26 cellular contexts compared by ENCODE assay signal in the genomic region with DNA sequence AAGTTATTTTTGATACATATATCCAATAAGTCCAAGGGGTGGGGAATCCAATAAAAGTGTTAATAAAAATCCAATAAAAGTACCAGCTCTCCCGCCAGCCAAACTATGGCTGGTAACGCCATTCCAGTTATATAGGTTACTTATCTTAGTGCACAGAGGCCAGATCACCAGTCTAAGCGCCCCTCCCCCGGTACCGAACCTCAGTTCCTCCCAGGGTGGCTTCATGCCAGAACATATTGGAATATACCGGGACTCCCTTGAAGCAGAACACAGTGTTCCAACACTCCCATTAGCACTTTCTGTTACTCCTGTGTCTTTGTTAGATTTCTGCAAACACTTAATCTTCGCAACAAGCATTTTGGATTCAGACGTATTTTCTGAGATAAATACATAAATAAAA. TPM values are rescaled to one million over a fixed set of nuclear protein-coding genes. Genes with fewer than 3 reads are reported as not detected.
DNase-seq lines count a peak whose midpoint lies in the region; ATAC-seq and TF ChIP-seq lines count a peak whose summit lies in the region.
"Had no signal": no experiment of that assay in that cellular context is flagged by ENCODE, and none has a peak within 500 bp of the region (broad histone marks: within the 10 kb centered on the region; RNA-seq: fewer than 3 reads in every experiment).

No MANE protein-coding gene starts in this region.

- no peak for ATAC-seq in activated CD8-positive, alpha-beta memory T cell treated with anti-CD3 and anti-CD28 coated beads, Interleukin-2, amount 10 ng/mL, durations not matched to agents 7 days and 5 days
- no peak for ATAC-seq in CD4-positive, CD25-positive, alpha-beta regulatory T cell (ENCODE audit: low read depth in 2 of 2)
- no peak for ATAC-seq in activated B cell treated with CpG ODN at 0.5 μM for 24 hours (ENCODE audit: low read depth)
- ATAC-seq in naive thymus-derived CD4-positive, alpha-beta T cell: no peak
- no peak for ATAC-seq in GM19023 (IDR thresholded peaks at IDR 0.05; ENCODE audit: unreplicated experiment)
- ATAC-seq: HCT116, HepG2, Panc1 had no signal

- H3K27me3 ChIP-seq in CD4-positive, CD25-positive, alpha-beta regulatory T cell (ENCODE audit: control insufficient read depth, insufficient read depth, low read length): no peaks in the 10 kb centered on the region
- H3K27me3 ChIP-seq in naive thymus-derived CD4-positive, alpha-beta T cell (ENCODE audit: control insufficient read depth in 2 of 2, insufficient read depth in 2 of 2, low read length in 2 of 2): no peaks in the 10 kb centered on the region
- H3K27me3 ChIP-seq: BE2C, SJCRH30 had no signal

- CTCF ChIA-PET in activated CD8-positive, alpha-beta memory T cell treated with anti-CD3 and anti-CD28 coated beads, Interleukin-2, amount 10 ng/mL, durations not matched to agents 7 days and 5 days (lab: Charles Lee): interaction anchor here (1.1 kb wide), 1 partner anchor 24 kb away, joined by 4 read pairs; no protein-coding TSS in a partner anchor
- CTCF ChIA-PET in activated B cell treated with CpG ODN at 0.5 μM for 24 hours (lab: Charles Lee): no interaction called here
- CTCF ChIA-PET in naive thymus-derived CD4-positive, alpha-beta T cell (lab: Charles Lee): interaction anchor here (0.5 kb wide), 1 partner anchor 11 kb away, joined by 4 read pairs; no protein-coding TSS in a partner anchor

- H3K27ac Mint-ChIP-seq in activated CD8-positive, alpha-beta memory T cell treated with anti-CD3 and anti-CD28 coated beads, Interleukin-2, amount 10 ng/mL, durations not matched to agents 7 days and 5 days: no peak overlapping the region
- peak overlapping the region; percentile 96 to 99 (median 98) for H3K27ac Mint-ChIP-seq in CD4-positive, CD25-positive, alpha-beta regulatory T cell
- H3K27ac Mint-ChIP-seq in activated B cell treated with CpG ODN at 0.5 μM for 24 hours: peak overlapping the region; percentile 18
- peak overlapping the region in 6 of 9 donors; percentile 22 to 98 (median 45) for H3K27ac Mint-ChIP-seq in naive thymus-derived CD4-positive, alpha-beta T cell

- no peaks in the 10 kb centered on the region for H3K9me3 Mint-ChIP-seq in activated CD8-positive, alpha-beta memory T cell treated with anti-CD3 and anti-CD28 coated beads, Interleukin-2, amount 10 ng/mL, durations not matched to agents 7 days and 5 days (ENCODE audit: low read depth)
- no peaks in the 10 kb centered on the region for H3K9me3 Mint-ChIP-seq in CD4-positive, CD25-positive, alpha-beta regulatory T cell
- H3K9me3 Mint-ChIP-seq in activated B cell treated with CpG ODN at 0.5 μM for 24 hours: no peaks in the 10 kb centered on the region
- H3K9me3 Mint-ChIP-seq in naive thymus-derived CD4-positive, alpha-beta T cell: peaks cover 0 to 9% (median 0%) of the 10 kb centered on the region in 11 donors

- peaks cover 0 to 4% of the 10 kb centered on the region in 2 experiments for H3K9me3 ChIP-seq in CD4-positive, CD25-positive, alpha-beta regulatory T cell (ENCODE audit: control insufficient read depth in 2 of 2, low read length in 2 of 2)
- peaks cover 0 to 5% (median 0%) of the 10 kb centered on the region in 3 experiments for H3K9me3 ChIP-seq in naive thymus-derived CD4-positive, alpha-beta T cell (ENCODE audit: control insufficient read depth in 2 of 3, low read length in 3 of 3)
- H3K9me3 ChIP-seq: BE2C, SJCRH30 had no signal

- no peak overlapping the region for H3K4me3 ChIP-seq in CD4-positive, CD25-positive, alpha-beta regulatory T cell (ENCODE audit: low read depth, low read length)
- no peak overlapping the region for H3K4me3 ChIP-seq in naive thymus-derived CD4-positive, alpha-beta T cell (ENCODE audit: low read length)
- H3K4me3 ChIP-seq: SJCRH30 had no signal

- POLR2A ChIA-PET in activated B cell treated with CpG ODN at 0.5 μM for 24 hours (lab: Charles Lee): interaction anchor here (0.6 kb wide), 1 partner anchor 275 kb away, joined by 3 read pairs; no protein-coding TSS in a partner anchor
- POLR2A ChIA-PET in naive thymus-derived CD4-positive, alpha-beta T cell (lab: Charles Lee): no interaction called here

- H3K4me3 Mint-ChIP-seq in activated CD8-positive, alpha-beta memory T cell treated with anti-CD3 and anti-CD28 coated beads, Interleukin-2, amount 10 ng/mL, durations not matched to agents 7 days and 5 days: no peak overlapping the region
- peak overlapping the region in 2 of 4 donors; percentile 51 to 85 for H3K4me3 Mint-ChIP-seq in CD4-positive, CD25-positive, alpha-beta regulatory T cell
- no peak overlapping the region for H3K4me3 Mint-ChIP-seq in activated B cell treated with CpG ODN at 0.5 μM for 24 hours
- no peak overlapping the region for H3K4me3 Mint-ChIP-seq in naive thymus-derived CD4-positive, alpha-beta T cell
- H3K4me3 Mint-ChIP-seq: CD4-positive, alpha-beta memory T cell had no signal

- H3K36me3 ChIP-seq in CD4-positive, CD25-positive, alpha-beta regulatory T cell (ENCODE audit: control insufficient read depth, insufficient read depth, low read length): peaks cover 12% of the 10 kb centered on the region
- peaks cover 0 to 9% (median 0%) of the 10 kb centered on the region in 3 experiments for H3K36me3 ChIP-seq in naive thymus-derived CD4-positive, alpha-beta T cell (ENCODE audit: control insufficient read depth in 2 of 3, insufficient read depth in 3 of 3, low read length in 3 of 3)

- peaks cover 50% of the 10 kb centered on the region for H3K4me1 ChIP-seq in CD4-positive, CD25-positive, alpha-beta regulatory T cell (ENCODE audit: control insufficient read depth, insufficient read depth, low read length, poor library complexity, severe bottlenecking)
- peaks cover 0 to 18% of the 10 kb centered on the region in 2 donors for H3K4me1 ChIP-seq in naive thymus-derived CD4-positive, alpha-beta T cell (ENCODE audit: control insufficient read depth in 2 of 2, insufficient read depth in 2 of 2, low read length in 2 of 2)
- H3K4me1 ChIP-seq: BE2C, Caco-2, SJCRH30 had no signal

- peak; percentile 28 for DNase-seq in activated CD8-positive, alpha-beta memory T cell treated with anti-CD3 and anti-CD28 coated beads, Interleukin-2, amount 50 U/mL, for 48 hours
- no peak for DNase-seq in activated CD8-positive, alpha-beta memory T cell treated with anti-CD3 and anti-CD28 coated beads, Interleukin-2, amount 10 ng/mL, durations not matched to agents 7 days and 5 days
- no peak for DNase-seq in CD4-positive, CD25-positive, alpha-beta regulatory T cell
- DNase-seq in activated B cell treated with CpG ODN at 0.5 μM for 24 hours (no peak), NCI-H510A treated with DMSO at 0.1 percent for 48 hours (lab: John Stamatoyannopoulos, UW) (no peak), DMS79 treated with DMSO at 0.1 percent for 48 hours (lab: John Stamatoyannopoulos, UW) (no peak)
- no peak for DNase-seq in naive thymus-derived CD4-positive, alpha-beta T cell
- DNase-seq: BE2C; Caco-2; CD4-positive, alpha-beta memory T cell; DMS 273 treated with DMSO at 0.1 percent for 48 hours; DND-41; GOT3; KBM-7; NCI-H1092; NCI-H1436; NCI-H187 treated with DMSO at 0.1 percent for 48 hours; NCI-H2107; NCI-H446 treated with DMSO at 0.1 percent for 48 hours; NK-92 treated with Interleukin-12 subunit alpha and Interleukin-12 subunit beta, amount 100 ng/mL, for 24 hours; SJCRH30 had no signal

- H3K4me1 Mint-ChIP-seq in activated CD8-positive, alpha-beta memory T cell treated with anti-CD3 and anti-CD28 coated beads, Interleukin-2, amount 10 ng/mL, durations not matched to agents 7 days and 5 days: peaks cover 28% of the 10 kb centered on the region
- H3K4me1 Mint-ChIP-seq in CD4-positive, CD25-positive, alpha-beta regulatory T cell: peaks cover 45 to 79% (median 52%) of the 10 kb centered on the region in 4 donors
- peaks cover 41% of the 10 kb centered on the region for H3K4me1 Mint-ChIP-seq in activated B cell treated with CpG ODN at 0.5 μM for 24 hours
- peaks cover 43 to 77% (median 58%) of the 10 kb centered on the region in 7 donors for H3K4me1 Mint-ChIP-seq in naive thymus-derived CD4-positive, alpha-beta T cell

- H3K27me3 Mint-ChIP-seq in activated CD8-positive, alpha-beta memory T cell treated with anti-CD3 and anti-CD28 coated beads, Interleukin-2, amount 10 ng/mL, durations not matched to agents 7 days and 5 days: no peaks in the 10 kb centered on the region
- no peaks in the 10 kb centered on the region for H3K27me3 Mint-ChIP-seq in CD4-positive, CD25-positive, alpha-beta regulatory T cell
- no peaks in the 10 kb centered on the region for H3K27me3 Mint-ChIP-seq in activated B cell treated with CpG ODN at 0.5 μM for 24 hours
- H3K27me3 Mint-ChIP-seq in naive thymus-derived CD4-positive, alpha-beta T cell: no peaks in the 10 kb centered on the region
- H3K27me3 Mint-ChIP-seq: CD4-positive, alpha-beta memory T cell had no signal

- intact Hi-C loops in activated B cell treated with CpG ODN at 0.5 μM for 24 hours (cut with micrococcal nuclease): no loop called here
- intact Hi-C loops in naive thymus-derived CD4-positive, alpha-beta T cell (cut with micrococcal nuclease): loop anchor here in 1 of 2 donors (10.0 kb wide), 2 partner anchors 267 to 1073 kb away; a partner anchor contains a TSS

- no peak for TF ChIP-seq CTCF in activated B cell treated with CpG ODN at 0.5 μM for 24 hours (IDR thresholded peaks at IDR 0.05)

- peak overlapping the region; percentile 86 for H3K27ac ChIP-seq in CD4-positive, CD25-positive, alpha-beta regulatory T cell (ENCODE audit: insufficient read depth, low read length, poor library complexity, severe bottlenecking)
- H3K27ac ChIP-seq in naive thymus-derived CD4-positive, alpha-beta T cell (ENCODE audit: low read depth, low read length): no peak overlapping the region
- H3K27ac ChIP-seq: HL-60, SJCRH30 had no signal

- peaks cover 41% of the 10 kb centered on the region for H3K36me3 Mint-ChIP-seq in activated CD8-positive, alpha-beta memory T cell treated with anti-CD3 and anti-CD28 coated beads, Interleukin-2, amount 10 ng/mL, durations not matched to agents 7 days and 5 days
- H3K36me3 Mint-ChIP-seq in CD4-positive, CD25-positive, alpha-beta regulatory T cell: peaks cover 27% of the 10 kb centered on the region
- peaks cover 44% of the 10 kb centered on the region for H3K36me3 Mint-ChIP-seq in activated B cell treated with CpG ODN at 0.5 μM for 24 hours (ENCODE audit: low read depth)
- peaks cover 10 to 45% (median 32%) of the 10 kb centered on the region in 5 donors for H3K36me3 Mint-ChIP-seq in naive thymus-derived CD4-positive, alpha-beta T cell

RNA-seq across cellular contexts. Expression of a gene that starts 7.5 kb away (rescaled TPM):
- total RNA-seq in activated CD8-positive, alpha-beta memory T cell treated with anti-CD3 and anti-CD28 coated beads, Interleukin-2, amount 10 ng/mL, durations not matched to agents 7 days and 5 days: 10 to 100 TPM; 55.1 to 66.3 TPM
- 108 TPM for total RNA-seq in CD4-positive, CD25-positive, alpha-beta regulatory T cell
- polyA plus RNA-seq in CD4-positive, CD25-positive, alpha-beta regulatory T cell: 100 to 1,000 TPM in 2 of 4 donors, 10 to 100 TPM in 2; 85.3 to 107 (median 97.0) TPM
- total RNA-seq in activated B cell treated with CpG ODN at 0.5 μM for 24 hours: 65.5 and 68.7 TPM in 2 replicates
- total RNA-seq in naive thymus-derived CD4-positive, alpha-beta T cell: 100 to 1,000 TPM in 2 of 5 experiments, 10 to 100 TPM in 3; 64.8 to 105 (median 78.6) TPM
- 10 to 100 TPM; 59.9 to 96.4 TPM for polyA plus RNA-seq in naive thymus-derived CD4-positive, alpha-beta T cell

RNA-seq across cellular contexts. Expression of a gene that starts 7.8 kb away (rescaled TPM):
- 1 to 10 TPM; 4.6 to 4.7 TPM for total RNA-seq in activated CD8-positive, alpha-beta memory T cell treated with anti-CD3 and anti-CD28 coated beads, Interleukin-2, amount 10 ng/mL, durations not matched to agents 7 days and 5 days
- 4.8 TPM for total RNA-seq in CD4-positive, CD25-positive, alpha-beta regulatory T cell
- 1 to 10 TPM; 3.1 to 6.3 (median 3.4) TPM for polyA plus RNA-seq in CD4-positive, CD25-positive, alpha-beta regulatory T cell
- 9.2 and 11.1 TPM in 2 replicates for total RNA-seq in activated B cell treated with CpG ODN at 0.5 μM for 24 hours
- total RNA-seq in naive thymus-derived CD4-positive, alpha-beta T cell: 1 to 10 TPM; 4.6 to 9.8 (median 7.2) TPM
- 1 to 10 TPM; 6.2 to 7.0 TPM for polyA plus RNA-seq in naive thymus-derived CD4-positive, alpha-beta T cell
